ENCODE assay signal across 11 cellular contexts in the genomic region with DNA sequence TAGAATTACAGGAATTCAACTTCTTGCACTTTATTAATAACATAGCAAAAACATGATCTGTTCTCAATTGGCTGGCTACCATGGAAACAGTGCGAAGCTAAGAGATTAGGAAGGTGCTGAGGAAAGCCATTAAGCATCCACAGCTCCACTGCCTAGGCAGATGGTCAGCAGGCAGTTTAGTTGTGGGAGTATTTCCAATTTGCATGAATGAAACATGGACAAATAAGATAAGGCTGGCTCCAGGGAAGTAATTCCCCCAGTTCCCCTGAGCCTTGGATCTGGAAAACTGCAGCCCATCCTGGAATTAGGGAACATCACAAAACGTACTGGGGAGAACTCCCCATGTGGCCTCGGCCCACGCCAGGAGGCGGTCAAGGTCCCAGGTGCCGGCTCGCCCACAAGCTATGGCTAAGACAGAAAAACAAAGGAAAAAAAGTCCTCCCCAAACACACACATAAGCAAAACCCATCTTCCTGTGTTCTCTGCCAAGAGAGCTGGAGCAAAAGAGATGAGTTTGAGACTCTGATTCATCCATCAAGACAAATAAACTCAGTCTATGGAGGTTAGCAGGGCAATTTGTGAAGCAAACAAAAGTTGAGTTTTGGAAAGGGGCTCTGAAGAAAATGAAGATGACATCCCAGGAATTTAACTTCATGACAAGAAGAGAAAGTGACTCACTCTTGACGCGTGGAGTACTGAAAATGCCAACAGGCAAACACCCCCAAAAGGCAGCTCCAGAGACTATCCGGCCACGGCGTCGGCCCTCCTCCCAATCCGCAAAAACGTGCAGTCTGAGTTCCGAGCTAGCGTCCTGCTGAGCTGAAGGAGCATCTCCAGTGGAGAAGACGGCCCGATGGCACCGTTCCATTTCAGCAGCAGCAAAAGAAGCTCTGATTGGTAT. TPM values are rescaled to one million over a fixed set of nuclear protein-coding genes. Genes with fewer than 3 reads are reported as not detected.
A peak's percentile ranks its signal among the peaks of the same experiment; 100 is the strongest.
DNase-seq lines count a peak whose midpoint lies in the region; ATAC-seq and TF ChIP-seq lines count a peak whose summit lies in the region.
"Had no signal": no experiment of that assay in that cellular context is flagged by ENCODE, and none has a peak within 500 bp of the region (broad histone marks: within the 10 kb centered on the region; RNA-seq: fewer than 3 reads in every experiment).

No MANE protein-coding gene starts in this region.

- peaks cover 56% of the 10 kb centered on the region for H3K4me1 Mint-ChIP-seq in mesothelial cell of epicardium
- peaks cover 20 to 46% of the 10 kb centered on the region in 2 donors for H3K4me1 Mint-ChIP-seq in natural killer cell treated with Interleukin-12 subunit alpha and Interleukin-12 subunit beta and Interleukin-15 and Interleukin-18, amount 100 ng/mL, for 72 hours (ENCODE audit: low read depth in 2 of 2)
- no peaks in the 10 kb centered on the region for H3K4me1 Mint-ChIP-seq in Calu3 (ENCODE audit: low read depth, unreplicated experiment)
- peaks cover 12% of the 10 kb centered on the region for H3K4me1 Mint-ChIP-seq in endothelial cell (ENCODE audit: unreplicated experiment)
- H3K4me1 Mint-ChIP-seq: WTC11 had no signal

- H3K36me3 Mint-ChIP-seq in mesothelial cell of epicardium (peaks cover 2% of the 10 kb centered on the region), Calu3 (ENCODE audit: insufficient read depth, unreplicated experiment) (no peaks in the 10 kb centered on the region), endothelial cell (ENCODE audit: low read depth, unreplicated experiment) (no peaks in the 10 kb centered on the region)
- no peaks in the 10 kb centered on the region for H3K36me3 Mint-ChIP-seq in natural killer cell treated with Interleukin-12 subunit alpha and Interleukin-12 subunit beta and Interleukin-15 and Interleukin-18, amount 100 ng/mL, for 72 hours
- H3K36me3 Mint-ChIP-seq: WTC11 had no signal

- dilution Hi-C loops in IMR-90 (cut with HindIII; ENCODE audit: low sequenced_read_pairs, unreplicated experiment), result no loop called here

- H2AK5ac ChIP-seq in IMR-90 (ENCODE audit: low read depth, low read length), result peak overlapping the region; percentile 97

- no peak for TF ChIP-seq EP300 in upper lobe of left lung (IDR thresholded peaks at IDR 0.05)

- H3K4me3 ChIP-seq in IMR-90 (ENCODE audit: insufficient read depth, low read depth, low read length) (peak overlapping the region; percentile 8; the same call in 1 of the 2 replicates), upper lobe of left lung (no peak overlapping the region)

- H3K4me3 Mint-ChIP-seq in mesothelial cell of epicardium (peak overlapping the region; percentile 20), Calu3 (ENCODE audit: low read depth, unreplicated experiment) (no peak overlapping the region), endothelial cell (ENCODE audit: unreplicated experiment) (no peak overlapping the region)
- no peak overlapping the region for H3K4me3 Mint-ChIP-seq in natural killer cell treated with Interleukin-12 subunit alpha and Interleukin-12 subunit beta and Interleukin-15 and Interleukin-18, amount 100 ng/mL, for 72 hours
- H3K4me3 Mint-ChIP-seq: WTC11 had no signal

- H3K27me3 ChIP-seq in IMR-90 (ENCODE audit: control insufficient read depth, insufficient read depth, low read length), result no peaks in the 10 kb centered on the region
- no peaks in the 10 kb centered on the region for H3K27me3 ChIP-seq in upper lobe of left lung

- no peaks in the 10 kb centered on the region for H3K36me3 ChIP-seq in IMR-90 (ENCODE audit: control insufficient read depth, insufficient read depth, low read length)
- no peaks in the 10 kb centered on the region for H3K36me3 ChIP-seq in upper lobe of left lung

- peak; percentile 1; the same call in 1 of the 2 replicates for TF ChIP-seq RAD21 in IMR-90 (IDR thresholded peaks at IDR 0.05; ENCODE audit: low read length)

- in situ Hi-C loops in IMR-90 (cut with MboI; ENCODE audit: low sequenced_read_pairs), result no loop called here

- peak overlapping the region; percentile 84 for H3K56ac ChIP-seq in IMR-90 (ENCODE audit: extremely low read depth, insufficient read depth, low read length)

- DNase-seq in IMR-90 (peak; percentile 98), dermis blood vessel endothelial cell (peak; percentile 75), mesothelial cell of epicardium (ENCODE audit: low spot score in 2 of 2, unreplicated experiment in 2 of 2) (no peak), upper lobe of left lung (peak in 1 of 2 donors; percentile 66), Calu3 (no peak), NCI-H1048 (lab: John Stamatoyannopoulos, UW) (no peak), endothelial cell (ENCODE audit: low spot score) (no peak)
- DNase-seq in natural killer cell treated with Interleukin-12 subunit alpha and Interleukin-12 subunit beta and Interleukin-15 and Interleukin-18, amount 100 ng/mL, for 72 hours (ENCODE audit: low spot score), result no peak
- DNase-seq: central memory CD4-positive, alpha-beta T cell; NCI-H2081 had no signal

- H3K23ac ChIP-seq in IMR-90 (ENCODE audit: low read depth, low read length), result peak overlapping the region; percentile 94

- H3K9me3 ChIP-seq in IMR-90 (ENCODE audit: control insufficient read depth, insufficient read depth, low read length), result no peaks in the 10 kb centered on the region
- H3K9me3 ChIP-seq in upper lobe of left lung, result no peaks in the 10 kb centered on the region

- H3K9me1 ChIP-seq in IMR-90 (ENCODE audit: insufficient read depth, low read length), result peaks cover 20% of the 10 kb centered on the region

- intact Hi-C loops in IMR-90 (cut with micrococcal nuclease), result loop anchor here (1.0 to 5.0 kb wide), 2 partner anchors 16 to 47 kb away; partner anchors contain the start of gene IGFBP7
- intact Hi-C loops in Calu3 (cut with micrococcal nuclease; ENCODE audit: unreplicated experiment), result no loop called here

- H3K27ac Mint-ChIP-seq in mesothelial cell of epicardium (peak overlapping the region; percentile 90), Calu3 (ENCODE audit: unreplicated experiment) (no peak overlapping the region), endothelial cell (ENCODE audit: unreplicated experiment) (no peak overlapping the region)
- H3K27ac Mint-ChIP-seq in natural killer cell treated with Interleukin-12 subunit alpha and Interleukin-12 subunit beta and Interleukin-15 and Interleukin-18, amount 100 ng/mL, for 72 hours, result no peak overlapping the region
- H3K27ac Mint-ChIP-seq: WTC11 had no signal

- peak overlapping the region; percentile 71 for H3K18ac ChIP-seq in IMR-90 (ENCODE audit: low read depth, low read length)

- H4K20me1 ChIP-seq in IMR-90 (ENCODE audit: insufficient read depth, low read length), result peaks cover 6% of the 10 kb centered on the region

- peak overlapping the region; percentile 86 for H4K91ac ChIP-seq in IMR-90 (ENCODE audit: insufficient read depth, low read depth, low read length)

- H3K4ac ChIP-seq in IMR-90 (ENCODE audit: low read depth, low read length), result peak overlapping the region; percentile 99

- H2AFZ ChIP-seq in IMR-90 (replicated peaks; ENCODE audit: low read length, poor library complexity), result peak overlapping the region; percentile 69

- H2BK120ac ChIP-seq in IMR-90 (ENCODE audit: low read depth, low read length), result peak overlapping the region; percentile 99

- peak overlapping the region; percentile 81 for H2AK9ac ChIP-seq in IMR-90 (replicated peaks; ENCODE audit: low read depth, low read length, poor library complexity)

- H2BK5ac ChIP-seq in IMR-90 (ENCODE audit: low read depth, low read length, poor library complexity, severe bottlenecking), result peak overlapping the region; percentile 87

- POLR2A ChIA-PET in IMR-90 (lab: Charles Lee; ENCODE audit: unreplicated experiment), result interaction anchor here (0.7 to 0.9 kb wide), 2 partner anchors 16 to 54 kb away, joined by 3 to 5 read pairs; no protein-coding TSS in a partner anchor

- H3K79me1 ChIP-seq in IMR-90 (ENCODE audit: low read depth in 1 of 2, low read length in 2 of 2), result peaks cover 3 to 72% of the 10 kb centered on the region in 2 experiments

- no TSS peak for BruUV-seq in IMR-90 (replicated peaks; lab: Mats Ljungman, UMichigan)
- BruUV-seq in Calu3 (replicated peaks; lab: Mats Ljungman, UMichigan), result no TSS peak

- ATAC-seq in IMR-90 (ENCODE audit: low read depth), result peak; percentile 76
- peak; percentile 23 to 88 for ATAC-seq in upper lobe of left lung (ENCODE audit: low FRiP score in 2 of 2)
- no peak for ATAC-seq in natural killer cell treated with Interleukin-12 subunit alpha and Interleukin-12 subunit beta and Interleukin-15 and Interleukin-18, amount 100 ng/mL, for 72 hours
- ATAC-seq: WTC11 had no signal

- H3K9me3 Mint-ChIP-seq in mesothelial cell of epicardium, result no peaks in the 10 kb centered on the region
- no peaks in the 10 kb centered on the region for H3K9me3 Mint-ChIP-seq in natural killer cell treated with Interleukin-12 subunit alpha and Interleukin-12 subunit beta and Interleukin-15 and Interleukin-18, amount 100 ng/mL, for 72 hours
- no peaks in the 10 kb centered on the region for H3K9me3 Mint-ChIP-seq in Calu3 (ENCODE audit: low read depth, unreplicated experiment)
- no peaks in the 10 kb centered on the region for H3K9me3 Mint-ChIP-seq in endothelial cell (ENCODE audit: unreplicated experiment)
- H3K9me3 Mint-ChIP-seq: WTC11 had no signal

- peak overlapping the region; percentile 26; the same call in 1 of the 2 replicates for H3K9ac ChIP-seq in IMR-90 (ENCODE audit: low read depth, low read length)

- 28% methylated on average over 4 of the region's 20 CpGs; no CpG with 5 or more reads in 1 of the 2 experiments for WGBS in IMR-90 (ENCODE audit: extremely low coverage in 2 of 2, insufficient read length in 1 of 2), 2 experiments
- 62 to 81% methylated on average over 20 of the region's 20 CpGs for WGBS in upper lobe of left lung, 2 donors

- H2BK20ac ChIP-seq in IMR-90 (ENCODE audit: low read depth, low read length), result peak overlapping the region; percentile 98

- H2BK15ac ChIP-seq in IMR-90 (ENCODE audit: low read depth, low read length), result peak overlapping the region; percentile 98; the same call in 2 of the 3 replicates

- peak overlapping the region; percentile 62 to 89 for H4K8ac ChIP-seq in IMR-90 (ENCODE audit: low read depth in 2 of 2, low read length in 2 of 2)

- H3K4me1 ChIP-seq in IMR-90 (ENCODE audit: control insufficient read depth, insufficient read depth, low read length), result peaks cover 30% of the 10 kb centered on the region
- H3K4me1 ChIP-seq in upper lobe of left lung, result peaks cover 4 to 12% (median 7%) of the 10 kb centered on the region in 4 donors

- CTCF ChIA-PET in IMR-90 (lab: Yijun Ruan, JAX) (interaction anchor here (0.7 to 1.6 kb wide), 9 partner anchors 11 to 98 kb away, joined by 3 to 10 read pairs (median 3); no protein-coding TSS in a partner anchor), Calu3 (lab: Charles Lee) (no interaction called here)

- TF ChIP-seq CTCF in IMR-90 (conservative IDR thresholded peaks at IDR 0.05; ENCODE audit: low read depth, low read length) (no peak), mesothelial cell of epicardium (IDR thresholded peaks at IDR 0.05; ENCODE audit: unreplicated experiment) (no peak), upper lobe of left lung (IDR thresholded peaks at IDR 0.05) (no peak), Calu3 (IDR thresholded peaks at IDR 0.05; ENCODE audit: unreplicated experiment) (no peak), endothelial cell (IDR thresholded peaks at IDR 0.05; ENCODE audit: unreplicated experiment) (no peak)

- H3K4me2 ChIP-seq in IMR-90 (ENCODE audit: low read depth, low read length), result peak overlapping the region; percentile 68

- TF ChIP-seq POLR2A in IMR-90 (IDR thresholded peaks at IDR 0.05; ENCODE audit: low read depth, low read length), result no peak; the same call in 1 of the 2 replicates
- no peak for TF ChIP-seq POLR2A in upper lobe of left lung (IDR thresholded peaks at IDR 0.05)

- H3K14ac ChIP-seq in IMR-90 (replicated peaks; ENCODE audit: low read depth, low read length), result peak overlapping the region; percentile 85

- H3K27me3 Mint-ChIP-seq in mesothelial cell of epicardium (ENCODE audit: low read depth), result no peaks in the 10 kb centered on the region
- no peaks in the 10 kb centered on the region for H3K27me3 Mint-ChIP-seq in natural killer cell treated with Interleukin-12 subunit alpha and Interleukin-12 subunit beta and Interleukin-15 and Interleukin-18, amount 100 ng/mL, for 72 hours
- no peaks in the 10 kb centered on the region for H3K27me3 Mint-ChIP-seq in Calu3 (ENCODE audit: unreplicated experiment)
- H3K27me3 Mint-ChIP-seq in endothelial cell (ENCODE audit: unreplicated experiment), result peaks cover 2% of the 10 kb centered on the region

- H3K27ac ChIP-seq in IMR-90 (ENCODE audit: insufficient read depth, low read length) (peak overlapping the region; percentile 65), upper lobe of left lung (peak overlapping the region in 3 of 4 donors; percentile 13 to 40 (median 29))

- H4K5ac ChIP-seq in IMR-90 (ENCODE audit: low read depth, low read length), result peak overlapping the region; percentile 76

RNA-seq across cellular contexts. Expression of gene IGFBP7, which starts 45.1 kb away (rescaled TPM):
- total RNA-seq in IMR-90 (2012; rRNA removed), result 33.2 and 34.2 TPM in 2 replicates
- 267 and 338 TPM in 2 replicates for polyA plus RNA-seq in IMR-90 (2012; rRNA removed)
- 354 and 595 TPM in 2 replicates for polyA plus RNA-seq in IMR-90 (2012; cell fraction: cytosol; rRNA removed)
- polyA plus RNA-seq in IMR-90 (2012; cell fraction: nucleus; rRNA removed; ENCODE audit: low replicate concordance), result 197 and 320 TPM in 2 replicates
- total RNA-seq in dermis blood vessel endothelial cell, result 1,318 and 2,129 TPM in 2 replicates
- total RNA-seq in mesothelial cell of epicardium, result 98.5 to 114 TPM (median 107 TPM) in 3 replicates
- total RNA-seq in upper lobe of left lung, result 100 to 1,000 TPM; 105 to 705 (median 359) TPM
- total RNA-seq in natural killer cell treated with Interleukin-12 subunit alpha and Interleukin-12 subunit beta and Interleukin-15 and Interleukin-18, amount 100 ng/mL, for 72 hours, result 10 to 100 TPM; 11.7 to 82.1 TPM
- total RNA-seq in Calu3 (2022), result 12.0 and 20.6 TPM in 2 replicates
- total RNA-seq in endothelial cell (ENCODE audit: unreplicated experiment), result 7.6 TPM

Comparison
In these comparisons a context has a peak if more than half of its experiments do, and no peak if none do; other contexts are left out.
1. ATAC-seq: peak in IMR-90 (single experiment) and upper lobe of left lung (2 of 2); none in natural killer cell treated with Interleukin-12 subunit alpha and Interleukin-12 subunit beta and Interleukin-15 and Interleukin-18, amount 100 ng/mL, for 72 hours (0 of 2).
2. DNase-seq: peak in IMR-90 (single experiment) and dermis blood vessel endothelial cell (single experiment); none in mesothelial cell of epicardium (0 of 2), natural killer cell treated with Interleukin-12 subunit alpha and Interleukin-12 subunit beta and Interleukin-15 and Interleukin-18, amount 100 ng/mL, for 72 hours (single experiment), Calu3 (single experiment), NCI-H1048 (single experiment) and endothelial cell (single experiment).